Comparison of ENCODE assay signal across 23 cellular contexts in genomic region chr1:45507195-45507594, GRCh38. TPM values are rescaled to one million over a fixed set of nuclear protein-coding genes. Genes with fewer than 3 reads are reported as not detected.
DNase-seq lines count a peak whose midpoint lies in the region; ATAC-seq and TF ChIP-seq lines count a peak whose summit lies in the region.
"Had no signal": no experiment of that assay in that cellular context is flagged by ENCODE, and none has a peak within 500 bp of the region (broad histone marks: within the 10 kb centered on the region; RNA-seq: fewer than 3 reads in every experiment).

No MANE protein-coding gene starts in this region.

- no peak overlapping the region for H3K4me3 ChIP-seq in liver (ENCODE audit: low read depth in 1 of 3, low read length in 3 of 3)
- no peak overlapping the region for H3K4me3 ChIP-seq in upper lobe of right lung
- H3K4me3 ChIP-seq: gastroesophageal sphincter, SJCRH30, uterus had no signal

- H3K36me3 ChIP-seq in liver (ENCODE audit: control insufficient read depth in 4 of 4, insufficient read depth in 3 of 4, low read depth in 1 of 4, low read length in 3 of 4) (peaks cover 0 to 32% (median 30%) of the 10 kb centered on the region in 4 donors), upper lobe of right lung (peaks cover 40% of the 10 kb centered on the region)
- H3K36me3 ChIP-seq: uterus had no signal

- H3K4me1 ChIP-seq in liver (ENCODE audit: control insufficient read depth in 4 of 4, insufficient read depth in 4 of 4, low read length in 3 of 4): peaks cover 10 to 41% (median 27%) of the 10 kb centered on the region in 4 donors
- peaks cover 5% of the 10 kb centered on the region for H3K4me1 ChIP-seq in upper lobe of right lung
- H3K4me1 ChIP-seq: SJCRH30, uterus had no signal

- H3K4me3 Mint-ChIP-seq in activated naive CD8-positive, alpha-beta T cell treated with anti-CD3 and anti-CD28 coated beads, Interleukin-2, amount 50 U/mL, for 24 hours: no peak overlapping the region
- H3K4me3 Mint-ChIP-seq in activated naive CD8-positive, alpha-beta T cell treated with anti-CD3 and anti-CD28 coated beads for 36 hours: no peak overlapping the region
- H3K4me3 Mint-ChIP-seq in WTC11: no peak overlapping the region
- H3K4me3 Mint-ChIP-seq: central memory CD8-positive, alpha-beta T cell; dendritic cell treated with granulocyte-macrophage colony-stimulating factor and Interleukin-4, amounts not matched to agents 40 ng/mL and 50 ng/mL, for 4 days; mesothelial cell of epicardium; naive thymus-derived CD8-positive, alpha-beta T cell had no signal

- H3K27ac ChIP-seq in liver (ENCODE audit: low read depth in 1 of 2, low read length in 2 of 2) (no peak overlapping the region), upper lobe of right lung (no peak overlapping the region)
- H3K27ac ChIP-seq: SJCRH30, uterus had no signal

- TF ChIP-seq RAD21 in liver (IDR thresholded peaks at IDR 0.05): no peak

- no peak overlapping the region for H3K9ac ChIP-seq in liver (ENCODE audit: low read depth in 1 of 2, low read length in 2 of 2)

- no peak for DNase-seq in activated naive CD8-positive, alpha-beta T cell treated with anti-CD3 and anti-CD28 coated beads, Interleukin-2, amount 50 U/mL, for 24 hours
- no peak for DNase-seq in activated naive CD8-positive, alpha-beta T cell treated with anti-CD3 and anti-CD28 coated beads for 36 hours
- DNase-seq in WTC11 (ENCODE audit: low spot score) (no peak), upper lobe of right lung (no peak), DMS79 treated with DMSO at 0.1 percent for 48 hours (lab: John Stamatoyannopoulos, UW) (no peak)
- DNase-seq: activated CD8-positive, alpha-beta memory T cell treated with anti-CD3 and anti-CD28 coated beads for 24 hours; activated gamma-delta T cell; activated T-cell treated with anti-CD3 and anti-CD28 coated beads, Interleukin-2, amount 50 U/mL, for 1 hour; naive thymus-derived CD8-positive, alpha-beta T cell; NCI-H1105; NCI-H2029; NCI-H69; SJCRH30; small intestine; stimulated activated CD8-positive, alpha-beta memory T cell treated with anti-CD3 and anti-CD28 coated beads, Interleukin-4, amount 100 ng/mL, for 48 hours; uterus had no signal

- H3K4me1 Mint-ChIP-seq in activated naive CD8-positive, alpha-beta T cell treated with anti-CD3 and anti-CD28 coated beads, Interleukin-2, amount 50 U/mL, for 24 hours: no peaks in the 10 kb centered on the region
- H3K4me1 Mint-ChIP-seq in activated naive CD8-positive, alpha-beta T cell treated with anti-CD3 and anti-CD28 coated beads for 36 hours: no peaks in the 10 kb centered on the region
- no peaks in the 10 kb centered on the region for H3K4me1 Mint-ChIP-seq in WTC11
- H3K4me1 Mint-ChIP-seq: central memory CD8-positive, alpha-beta T cell had no signal

- H3K36me3 Mint-ChIP-seq in activated naive CD8-positive, alpha-beta T cell treated with anti-CD3 and anti-CD28 coated beads, Interleukin-2, amount 50 U/mL, for 24 hours (ENCODE audit: low read depth): peaks cover 33% of the 10 kb centered on the region
- peaks cover 18% of the 10 kb centered on the region for H3K36me3 Mint-ChIP-seq in activated naive CD8-positive, alpha-beta T cell treated with anti-CD3 and anti-CD28 coated beads for 36 hours
- H3K36me3 Mint-ChIP-seq in WTC11: peaks cover 23% of the 10 kb centered on the region

- 74% methylated on average over 6 of the region's 6 CpGs for WGBS in liver

- H3K27me3 Mint-ChIP-seq in activated naive CD8-positive, alpha-beta T cell treated with anti-CD3 and anti-CD28 coated beads, Interleukin-2, amount 50 U/mL, for 24 hours: no peaks in the 10 kb centered on the region
- no peaks in the 10 kb centered on the region for H3K27me3 Mint-ChIP-seq in activated naive CD8-positive, alpha-beta T cell treated with anti-CD3 and anti-CD28 coated beads for 36 hours
- no peaks in the 10 kb centered on the region for H3K27me3 Mint-ChIP-seq in WTC11 (ENCODE audit: low read depth)
- H3K27me3 Mint-ChIP-seq: central memory CD8-positive, alpha-beta T cell; dendritic cell treated with granulocyte-macrophage colony-stimulating factor and Interleukin-4, amounts not matched to agents 40 ng/mL and 50 ng/mL, for 4 days; naive thymus-derived CD8-positive, alpha-beta T cell had no signal

- H3K9me3 ChIP-seq in liver (ENCODE audit: control insufficient read depth in 4 of 4, low read length in 3 of 4) (no peaks in the 10 kb centered on the region), upper lobe of right lung (no peaks in the 10 kb centered on the region)
- H3K9me3 ChIP-seq: gastroesophageal sphincter, SJCRH30, uterus had no signal

- POLR2A ChIA-PET in WTC11 (lab: Charles Lee): interaction anchor here (0.9 to 1.1 kb wide), 3 partner anchors 12 to 146 kb away, joined by 3 to 4 read pairs (median 3); partner anchors contain the start of gene PRDX1

- CTCF ChIA-PET in WTC11 (lab: Charles Lee): interaction anchor here (2.1 kb wide), 1 partner anchor 147 kb away, joined by 5 read pairs; no protein-coding TSS in a partner anchor

- no peaks in the 10 kb centered on the region for H3K9me3 Mint-ChIP-seq in activated naive CD8-positive, alpha-beta T cell treated with anti-CD3 and anti-CD28 coated beads, Interleukin-2, amount 50 U/mL, for 24 hours
- no peaks in the 10 kb centered on the region for H3K9me3 Mint-ChIP-seq in activated naive CD8-positive, alpha-beta T cell treated with anti-CD3 and anti-CD28 coated beads for 36 hours
- H3K9me3 Mint-ChIP-seq in WTC11: no peaks in the 10 kb centered on the region
- H3K9me3 Mint-ChIP-seq: central memory CD8-positive, alpha-beta T cell; dendritic cell treated with granulocyte-macrophage colony-stimulating factor and Interleukin-4, amounts not matched to agents 40 ng/mL and 50 ng/mL, for 4 days; mesothelial cell of epicardium; naive thymus-derived CD8-positive, alpha-beta T cell had no signal

- peak overlapping the region; percentile 66 for H3K27ac Mint-ChIP-seq in activated naive CD8-positive, alpha-beta T cell treated with anti-CD3 and anti-CD28 coated beads, Interleukin-2, amount 50 U/mL, for 24 hours
- H3K27ac Mint-ChIP-seq in activated naive CD8-positive, alpha-beta T cell treated with anti-CD3 and anti-CD28 coated beads for 36 hours: no peak overlapping the region
- H3K27ac Mint-ChIP-seq in WTC11: no peak overlapping the region
- H3K27ac Mint-ChIP-seq: dendritic cell treated with granulocyte-macrophage colony-stimulating factor and Interleukin-4, amounts not matched to agents 40 ng/mL and 50 ng/mL, for 4 days; mesothelial cell of epicardium had no signal

- ATAC-seq in activated naive CD8-positive, alpha-beta T cell treated with anti-CD3 and anti-CD28 coated beads, Interleukin-2, amount 50 U/mL, for 24 hours: no peak
- ATAC-seq in WTC11: no peak; the same call in 1 of the 2 replicates
- ATAC-seq in upper lobe of right lung: peak; percentile 8
- no peak for ATAC-seq in HG03432 (IDR thresholded peaks at IDR 0.05; ENCODE audit: unreplicated experiment)
- ATAC-seq in GM18502 (IDR thresholded peaks at IDR 0.05; ENCODE audit: poor library complexity, unreplicated experiment): no peak
- ATAC-seq: gastroesophageal sphincter; naive thymus-derived CD8-positive, alpha-beta T cell had no signal

- intact Hi-C loops in upper lobe of right lung (cut with DNase I): no loop called here

- H3K27me3 ChIP-seq in liver (ENCODE audit: control insufficient read depth in 4 of 4, insufficient read depth in 4 of 4, low read length in 3 of 4) (no peaks in the 10 kb centered on the region), upper lobe of right lung (no peaks in the 10 kb centered on the region)
- H3K27me3 ChIP-seq: gastroesophageal sphincter, SJCRH30, uterus had no signal

- TF ChIP-seq CTCF in WTC11 (IDR thresholded peaks at IDR 0.05) (no peak), liver (IDR thresholded peaks at IDR 0.05; ENCODE audit: low read depth, low read length, missing input control) (no peak), upper lobe of right lung (IDR thresholded peaks at IDR 0.05) (no peak)

TF ChIP-seq in liver, 16 proteins besides CTCF, POLR2A, EP300 and RAD21:
- no peak for TF ChIP-seq HNF4G (IDR thresholded peaks at IDR 0.05)
- TF ChIP-seq RXRA (IDR thresholded peaks at IDR 0.05): peak; percentile 61 to 71
- peak in 1 of 2 donors; percentile 40 for TF ChIP-seq HNF4A (conservative IDR thresholded peaks at IDR 0.05)
- no peak for TF ChIP-seq FOXA1 (IDR thresholded peaks at IDR 0.05)

RNA-seq across cellular contexts. Expression of gene MMACHC, which starts 7.1 kb away (rescaled TPM):
- total RNA-seq in activated naive CD8-positive, alpha-beta T cell treated with anti-CD3 and anti-CD28 coated beads for 36 hours: 10 to 100 TPM; 10.3 to 10.5 TPM
- total RNA-seq in WTC11 (2021) (8.4 to 10.1 TPM (median 8.5 TPM) in 3 replicates), liver (10 to 100 TPM in 1 of 2 donors, 1 to 10 TPM in 1; 2.2 to 12.5 TPM), upper lobe of right lung (6.9 TPM)
- polyA plus RNA-seq in liver: 10 to 100 TPM; 11.7 to 19.2 TPM

RNA-seq across cellular contexts. Expression of gene CCDC163, which starts 7.3 kb away (rescaled TPM):
- 1 to 10 TPM; 5.2 to 5.5 TPM for total RNA-seq in activated naive CD8-positive, alpha-beta T cell treated with anti-CD3 and anti-CD28 coated beads for 36 hours
- total RNA-seq in WTC11 (2021) (1.9 to 3.6 TPM (median 2.1 TPM) in 3 replicates), liver (under 1 TPM; 0.84 to 0.89 TPM), upper lobe of right lung (0.87 TPM)
- 1 to 10 TPM in 1 of 2 donors, under 1 TPM in 1; 0.56 to 1.2 TPM for polyA plus RNA-seq in liver

RNA-seq across cellular contexts. Expression of gene PRDX1, which starts 14.5 kb away (rescaled TPM):
- total RNA-seq in activated naive CD8-positive, alpha-beta T cell treated with anti-CD3 and anti-CD28 coated beads for 36 hours: 100 to 1,000 TPM; 746 to 755 TPM
- 1,102 to 1,197 TPM (median 1,130 TPM) in 3 replicates for total RNA-seq in WTC11 (2021)
- total RNA-seq in liver: 100 to 1,000 TPM; 270 to 286 TPM
- polyA plus RNA-seq in liver: 100 to 1,000 TPM; 508 to 623 TPM
- 401 TPM for total RNA-seq in upper lobe of right lung

RNA-seq across cellular contexts. Expression of gene TESK2, which starts 16.2 kb away (rescaled TPM):
- total RNA-seq in activated naive CD8-positive, alpha-beta T cell treated with anti-CD3 and anti-CD28 coated beads for 36 hours: 1 to 10 TPM; 2.4 to 2.9 TPM
- total RNA-seq in WTC11 (2021): 13.1 to 14.2 TPM (median 13.3 TPM) in 3 replicates
- total RNA-seq in liver: 1 to 10 TPM; 6.6 to 8.2 TPM
- 1 to 10 TPM; 2.4 to 3.8 TPM for polyA plus RNA-seq in liver
- total RNA-seq in upper lobe of right lung: 8.4 TPM

RNA-seq across cellular contexts. Expression of gene AKR1A1, which starts 43.4 kb away (rescaled TPM):
- 100 to 1,000 TPM; 181 to 203 TPM for total RNA-seq in activated naive CD8-positive, alpha-beta T cell treated with anti-CD3 and anti-CD28 coated beads for 36 hours
- total RNA-seq in WTC11 (2021) (338 to 380 TPM (median 371 TPM) in 3 replicates), liver (100 to 1,000 TPM in 1 of 2 donors, 10 to 100 TPM in 1; 86.3 to 240 TPM), upper lobe of right lung (167 TPM)
- 100 to 1,000 TPM; 195 to 253 TPM for polyA plus RNA-seq in liver
